In genomic region chr3:159548675-159549335, GRCh38 we compare ENCODE assay signal across 22 cellular contexts.
A peak's percentile ranks its signal among the peaks of the same experiment; 100 is the strongest.
DNase-seq lines count a peak whose midpoint lies in the region; ATAC-seq, FAIRE-seq and TF ChIP-seq lines count a peak whose summit lies in the region.
"Had no signal": no experiment of that assay in that cellular context is flagged by ENCODE, and none has a peak within 500 bp of the region (broad histone marks: within the 10 kb centered on the region; RNA-seq: fewer than 3 reads in every experiment).

No MANE protein-coding gene starts in this region.

- TF ChIP-seq CTCF in epithelial cell of esophagus (IDR thresholded peaks at IDR 0.05; ENCODE audit: insufficient read depth, low read depth, low read length, missing control alignments) (no peak), coronary artery (IDR thresholded peaks at IDR 0.05) (no peak)

- ATAC-seq in activated naive CD8-positive, alpha-beta T cell treated with anti-CD3 and anti-CD28 coated beads, Interleukin-2, amount 50 U/mL, for 24 hours, result no peak
- ATAC-seq: body of pancreas; stimulated activated naive B cell treated with anti-CD40 and anti-IgM and Interleukin-4, amounts not matched to agents 10 μg/mL and 1 μg/mL and 100 μg/mL, for 72 hours had no signal

- H3K4me1 Mint-ChIP-seq in activated naive CD8-positive, alpha-beta T cell treated with anti-CD3 and anti-CD28 coated beads, Interleukin-2, amount 50 U/mL, for 24 hours, result no peaks in the 10 kb centered on the region
- H3K4me1 Mint-ChIP-seq: stimulated activated naive B cell treated with anti-CD40 and anti-IgM and Interleukin-4, amounts not matched to agents 10 μg/mL and 1 μg/mL and 100 μg/mL, for 72 hours had no signal

- H3K4me3 ChIP-seq in epithelial cell of esophagus (ENCODE audit: low read length) (no peak overlapping the region), skeletal muscle cell (ENCODE audit: low read depth, low read length) (no peak overlapping the region), coronary artery (no peak overlapping the region)
- H3K4me3 ChIP-seq: body of pancreas, hepatocyte, SJSA1, tibial nerve had no signal

- no peaks in the 10 kb centered on the region for H3K36me3 Mint-ChIP-seq in activated naive CD8-positive, alpha-beta T cell treated with anti-CD3 and anti-CD28 coated beads, Interleukin-2, amount 50 U/mL, for 24 hours (ENCODE audit: low read depth)
- H3K36me3 Mint-ChIP-seq: stimulated activated naive B cell treated with anti-CD40 and anti-IgM and Interleukin-4, amounts not matched to agents 10 μg/mL and 1 μg/mL and 100 μg/mL, for 72 hours had no signal

- FAIRE-seq in RCC 7860 (lab: Jason Lieb, UNC), result peak; percentile 14

- no peak overlapping the region for H3K4me3 Mint-ChIP-seq in activated naive CD8-positive, alpha-beta T cell treated with anti-CD3 and anti-CD28 coated beads, Interleukin-2, amount 50 U/mL, for 24 hours
- H3K4me3 Mint-ChIP-seq: stimulated activated naive B cell treated with anti-CD40 and anti-IgM and Interleukin-4, amounts not matched to agents 10 μg/mL and 1 μg/mL and 100 μg/mL, for 72 hours had no signal

- no peaks in the 10 kb centered on the region for H3K27me3 Mint-ChIP-seq in activated naive CD8-positive, alpha-beta T cell treated with anti-CD3 and anti-CD28 coated beads, Interleukin-2, amount 50 U/mL, for 24 hours
- H3K27me3 Mint-ChIP-seq: stimulated activated naive B cell treated with anti-CD40 and anti-IgM and Interleukin-4, amounts not matched to agents 10 μg/mL and 1 μg/mL and 100 μg/mL, for 72 hours had no signal

- no peaks in the 10 kb centered on the region for H3K9me3 Mint-ChIP-seq in activated naive CD8-positive, alpha-beta T cell treated with anti-CD3 and anti-CD28 coated beads, Interleukin-2, amount 50 U/mL, for 24 hours

- peak; percentile 7 for DNase-seq in GM03348 (ENCODE audit: low spot score)
- DNase-seq in RCC 7860 (ENCODE audit: low spot score), result peak; percentile 13
- DNase-seq in epithelial cell of esophagus (ENCODE audit: low read depth), result peak; percentile 33
- peak; percentile 5 for DNase-seq in skeletal muscle cell (ENCODE audit: low read depth)
- no peak for DNase-seq in coronary artery (ENCODE audit: low spot score)
- no peak for DNase-seq in activated naive CD4-positive, alpha-beta T cell treated with anti-CD3 and anti-CD28 coated beads, Interleukin-2, amount 50 U/mL, for 16 hours
- no peak for DNase-seq in NCI-H2227 treated with DMSO at 0.1 percent for 48 hours (lab: John Stamatoyannopoulos, UW)
- no peak for DNase-seq in activated naive CD8-positive, alpha-beta T cell treated with anti-CD3 and anti-CD28 coated beads, Interleukin-2, amount 50 U/mL, for 24 hours
- DNase-seq: activated CD4-positive, alpha-beta T cell treated with anti-CD3 and anti-CD28 coated beads for 4 hours; activated gamma-delta T cell; body of pancreas; C1 segment of cervical spinal cord; dermis blood vessel endothelial cell; erythroblast; NCI-H1694 treated with DMSO at 0.1 percent for 48 hours; NCI-H510A; stimulated activated CD4-positive, alpha-beta T cell treated with anti-CD3 and anti-CD28 coated beads, Interleukin-15, amount 100 ng/mL, for 24 hours; stimulated activated naive B cell treated with anti-CD40 and anti-IgM and Interleukin-4, amounts not matched to agents 10 μg/mL and 1 μg/mL and 100 μg/mL, for 72 hours; T1000 had no signal

- no peak overlapping the region for H3K27ac ChIP-seq in coronary artery
- H3K27ac ChIP-seq: body of pancreas, hepatocyte, SJSA1, tibial nerve had no signal

- no peak overlapping the region for H3K27ac Mint-ChIP-seq in activated naive CD8-positive, alpha-beta T cell treated with anti-CD3 and anti-CD28 coated beads, Interleukin-2, amount 50 U/mL, for 24 hours
- H3K27ac Mint-ChIP-seq: stimulated activated naive B cell treated with anti-CD40 and anti-IgM and Interleukin-4, amounts not matched to agents 10 μg/mL and 1 μg/mL and 100 μg/mL, for 72 hours had no signal

Comparison
In these comparisons a context has a peak if more than half of its experiments do, and no peak if none do; other contexts are left out.
1. DNase-seq: peak in GM03348 (single experiment), RCC 7860 (single experiment), epithelial cell of esophagus (single experiment) and skeletal muscle cell (single experiment); none in coronary artery (single experiment), activated naive CD4-positive, alpha-beta T cell treated with anti-CD3 and anti-CD28 coated beads, Interleukin-2, amount 50 U/mL, for 16 hours (single experiment), NCI-H2227 treated with DMSO at 0.1 percent for 48 hours (single experiment) and activated naive CD8-positive, alpha-beta T cell treated with anti-CD3 and anti-CD28 coated beads, Interleukin-2, amount 50 U/mL, for 24 hours (single experiment).